In genomic region chr15:40938530-40938870, GRCh38 we compare ENCODE assay signal across 17 cellular contexts. TPM values are rescaled to one million over a fixed set of nuclear protein-coding genes. Genes with fewer than 3 reads are reported as not detected.
A peak's percentile ranks its signal among the peaks of the same experiment; 100 is the strongest.
DNase-seq lines count a peak whose midpoint lies in the region; ATAC-seq, FAIRE-seq and TF ChIP-seq lines count a peak whose summit lies in the region.
"Had no signal": no experiment of that assay in that cellular context is flagged by ENCODE, and none has a peak within 500 bp of the region (broad histone marks: within the 10 kb centered on the region; RNA-seq: fewer than 3 reads in every experiment).

No MANE protein-coding gene starts in this region.

- no peak overlapping the region for H3K9ac ChIP-seq in HCT116 (ENCODE audit: low read length)

- H3K27me3 Mint-ChIP-seq in T-helper 2 cell treated with Interferon-gamma antibody and Interleukin-4, amounts not matched to agents 5 μg/mL and 100 μg/mL, for 36 hours (ENCODE audit: low read depth), result peaks cover 2% of the 10 kb centered on the region

- TF ChIP-seq EP300 in A549 (IDR thresholded peaks at IDR 0.05), result no peak

- no peak overlapping the region for H3K4me3 Mint-ChIP-seq in T-helper 2 cell treated with Interferon-gamma antibody and Interleukin-4, amounts not matched to agents 5 μg/mL and 100 μg/mL, for 36 hours
- H3K4me3 Mint-ChIP-seq: CD14-positive monocyte, HFFc6 had no signal

- RAD21 ChIA-PET in HCT116 (lab: Charles Lee; ENCODE audit: low non-redundant PET in 1 of 2, low total read pairs in 2 of 2, uncharacterized antibody in 2 of 2, unreplicated experiment in 2 of 2), result no interaction called here

- ATAC-seq in A549 (no peak; a peak in 1 of 6 replicates), HCT116 (no peak), psoas muscle (no peak), GM19467 (IDR thresholded peaks at IDR 0.05; ENCODE audit: unreplicated experiment) (no peak)

- WGBS in A549 (ENCODE audit: missing lambda C conversion rate), result 95% methylated on average over 6 of the region's 6 CpGs
- 82 to 84% (median 82%) methylated on average over 6 of the region's 6 CpGs for WGBS in psoas muscle, 3 donors

- POLR2A ChIA-PET in A549 (lab: Yijun Ruan, JAX) (no interaction called here), HCT116 (lab: Charles Lee) (interaction anchor here (1.8 to 5.7 kb wide), 2 partner anchors 9 to 15 kb away, joined by 8 to 39 read pairs; partner anchors contain the start of genes CHAC1 and DLL4)

- H3K36me3 ChIP-seq in HCT116 (ENCODE audit: control insufficient read depth in 1 of 2, insufficient read depth in 2 of 2, low read length in 2 of 2), result no peaks in the 10 kb centered on the region
- H3K36me3 ChIP-seq in right atrium auricular region, result no peaks in the 10 kb centered on the region
- H3K36me3 ChIP-seq in psoas muscle (ENCODE audit: insufficient read depth in 1 of 2, low read depth in 1 of 2), result no peaks in the 10 kb centered on the region
- H3K36me3 ChIP-seq: SJCRH30 had no signal

- H3K4me2 ChIP-seq in A549 (peak overlapping the region; percentile 32), HCT116 (ENCODE audit: low read length) (no peak overlapping the region)

- H3K4me3 ChIP-seq in A549 (no peak overlapping the region), HCT116 (replicated peaks in 1 of 2; ENCODE audit: low read depth in 1 of 2, low read length in 2 of 2) (no peak overlapping the region), right atrium auricular region (peak overlapping the region; percentile 0 to 7), psoas muscle (peak overlapping the region; percentile 66)
- H3K4me3 ChIP-seq: SJCRH30 had no signal

- no peaks in the 10 kb centered on the region for H3K9me3 ChIP-seq in A549
- no peaks in the 10 kb centered on the region for H3K9me3 ChIP-seq in HCT116 (ENCODE audit: control insufficient read depth in 1 of 2, insufficient read depth in 1 of 2, low read depth in 1 of 2, low read length in 2 of 2)
- H3K9me3 ChIP-seq in right atrium auricular region, result no peaks in the 10 kb centered on the region
- H3K9me3 ChIP-seq in psoas muscle, result no peaks in the 10 kb centered on the region
- H3K9me3 ChIP-seq: Caco-2, SJCRH30 had no signal

- H3K36me3 Mint-ChIP-seq in T-helper 2 cell treated with Interferon-gamma antibody and Interleukin-4, amounts not matched to agents 5 μg/mL and 100 μg/mL, for 36 hours (ENCODE audit: low read depth), result no peaks in the 10 kb centered on the region
- H3K36me3 Mint-ChIP-seq: CD14-positive monocyte had no signal

- CTCF ChIA-PET in A549 (lab: Yijun Ruan, JAX), result interaction anchor here (0.6 to 5.9 kb wide), 10 partner anchors 8 to 265 kb away, joined by 3 to 70 read pairs (median 4); partner anchors contain the start of gene DLL4
- CTCF ChIA-PET in HCT116 (lab: Charles Lee), result interaction anchor here (0.6 to 2.3 kb wide), 4 partner anchors 7 to 390 kb away, joined by 3 to 16 read pairs (median 6); partner anchors contain the start of gene CHAC1

- H2AFZ ChIP-seq in HCT116 (ENCODE audit: low read depth, low read length, poor library complexity, severe bottlenecking), result no peak overlapping the region

- DNase-seq in A549 (ENCODE audit: low read depth in 1 of 2, low spot score in 1 of 2) (no peak), HCT116 (ENCODE audit: low read depth, low spot score) (no peak), right atrium auricular region (ENCODE audit: low spot score) (no peak), psoas muscle (no peak), SKM-1 (lab: John Stamatoyannopoulos, UW; ENCODE audit: unreplicated experiment) (no peak), NCI-H526 (lab: John Stamatoyannopoulos, UW) (no peak)
- no peak for DNase-seq in T-helper 2 cell treated with Interferon-gamma antibody and Interleukin-4, amounts not matched to agents 5 μg/mL and 100 μg/mL, for 36 hours (ENCODE audit: low spot score)
- DNase-seq: Caco-2, DMS153, GOT3, NCI-H1105, NCI-H187, SJCRH30 had no signal

- TF ChIP-seq POLR2A in A549 (IDR thresholded peaks at IDR 0.05; ENCODE audit: low read length) (no peak), HCT116 (IDR thresholded peaks at IDR 0.05; ENCODE audit: borderline replicate concordance, extremely low read depth, insufficient read depth, insufficient read length) (no peak)

- TF ChIP-seq RAD21 in A549 (conservative IDR thresholded peaks at IDR 0.05 in 1 of 2, IDR thresholded peaks at IDR 0.05 in 1 of 2) (no peak), HCT116 (IDR thresholded peaks at IDR 0.05; ENCODE audit: low read depth) (no peak)

- H3K4me1 ChIP-seq in A549, result peaks cover 20% of the 10 kb centered on the region
- peaks cover 17 to 18% of the 10 kb centered on the region in 2 experiments; a peak in 3 of 4 replicates for H3K4me1 ChIP-seq in HCT116 (ENCODE audit: control insufficient read depth in 1 of 2, insufficient read depth in 2 of 2, low read length in 2 of 2)
- H3K4me1 ChIP-seq in right atrium auricular region, result peaks cover 0 to 80% of the 10 kb centered on the region in 2 donors
- H3K4me1 ChIP-seq in psoas muscle, result peaks cover 35% of the 10 kb centered on the region

- H3K27me3 ChIP-seq in HCT116 (ENCODE audit: insufficient read depth, low read length), result no peaks in the 10 kb centered on the region
- H3K27me3 ChIP-seq in right atrium auricular region, result no peaks in the 10 kb centered on the region
- H3K27me3 ChIP-seq in psoas muscle (ENCODE audit: insufficient read depth in 3 of 3, low read length in 2 of 3), result no peaks in the 10 kb centered on the region
- H3K27me3 ChIP-seq: SJCRH30 had no signal

- intact Hi-C loops in HCT116 (cut with micrococcal nuclease), result loop anchor here (10.0 kb wide), 1 partner anchor 246 kb away; no protein-coding TSS in a partner anchor
- intact Hi-C loops in psoas muscle (cut with DNase I), result no loop called here

- no peaks in the 10 kb centered on the region for H3K79me2 ChIP-seq in HCT116 (ENCODE audit: insufficient read depth, low read length)

- no peaks in the 10 kb centered on the region for H3K9me2 ChIP-seq in HCT116 (ENCODE audit: insufficient read depth)

- FAIRE-seq in A549 (lab: Jason Lieb, UNC), result no peak
- FAIRE-seq: GM12892 had no signal

- H3K4me1 Mint-ChIP-seq in T-helper 2 cell treated with Interferon-gamma antibody and Interleukin-4, amounts not matched to agents 5 μg/mL and 100 μg/mL, for 36 hours (ENCODE audit: low read depth), result peaks cover 21% of the 10 kb centered on the region

- no TSS peak for BruUV-seq in HCT116 (replicated peaks; lab: Mats Ljungman, UMichigan)

- no peak overlapping the region for H3K27ac Mint-ChIP-seq in T-helper 2 cell treated with Interferon-gamma antibody and Interleukin-4, amounts not matched to agents 5 μg/mL and 100 μg/mL, for 36 hours
- H3K27ac Mint-ChIP-seq: HFFc6 had no signal

- H3K9me3 Mint-ChIP-seq in T-helper 2 cell treated with Interferon-gamma antibody and Interleukin-4, amounts not matched to agents 5 μg/mL and 100 μg/mL, for 36 hours, result no peaks in the 10 kb centered on the region
- H3K9me3 Mint-ChIP-seq: CD14-positive monocyte, HFFc6 had no signal

- TF ChIP-seq CTCF in A549 (IDR thresholded peaks at IDR 0.05) (no peak), HCT116 (IDR thresholded peaks at IDR 0.05 in 2 of 3, conservative IDR thresholded peaks at IDR 0.05 in 1 of 3; ENCODE audit: borderline replicate concordance in 1 of 3, insufficient read depth in 1 of 3, low read depth in 2 of 3, low read length in 2 of 3) (no peak), right atrium auricular region (IDR thresholded peaks at IDR 0.05) (no peak), psoas muscle (IDR thresholded peaks at IDR 0.05) (no peak)

- no peaks in the 10 kb centered on the region for H4K20me1 ChIP-seq in HCT116 (ENCODE audit: insufficient read depth)

- H3K27ac ChIP-seq in A549 (peak overlapping the region; percentile 32 to 59; a peak in 4 of 6 replicates), HCT116 (ENCODE audit: low read depth, low read length) (peak overlapping the region; percentile 23; the same call in 1 of the 2 replicates), right atrium auricular region (peak overlapping the region; percentile 80 to 90), psoas muscle (no peak overlapping the region)
- H3K27ac ChIP-seq: SJCRH30 had no signal

TF ChIP-seq in A549, 52 proteins besides CTCF, POLR2A, EP300 and RAD21 (continues in another document):
- TF ChIP-seq PHF8 (IDR thresholded peaks at IDR 0.05; ENCODE audit: borderline replicate concordance, low read depth), result no peak

TF ChIP-seq in HCT116, 20 proteins besides CTCF, POLR2A, EP300 and RAD21 (continues in another document):
- no peak for TF ChIP-seq POLR2AphosphoS5 (IDR thresholded peaks at IDR 0.05; ENCODE audit: low read depth, low read length)
- no peak for TF ChIP-seq EZH2phosphoT487 (IDR thresholded peaks at IDR 0.05; ENCODE audit: borderline replicate concordance)

RNA-seq across cellular contexts. Expression of gene DLL4, which starts 9.4 kb away (rescaled TPM):
- 0.09 and 0.16 TPM in 2 replicates for polyA plus RNA-seq in A549 (2011; rRNA removed)
- 0.16 and 0.21 TPM in 2 replicates for polyA plus RNA-seq in A549 (2012; cell fraction: cytosol; rRNA removed)
- 0.54 and 0.61 TPM in 2 replicates for polyA plus RNA-seq in A549 (2012; cell fraction: nucleus; rRNA removed)
- polyA plus RNA-seq in A549 (2017; fragmentation: RNase III; extraction: RNeasy Plus Mini Kit Qiagen cat#74134 plus additional on column Dnase treatment), result 0.09 to 0.28 TPM (median 0.13 TPM) in 3 replicates
- 0.21 and 0.24 TPM in 2 replicates for polyA minus RNA-seq in A549 (2011; rRNA and poly(A)+ RNA removed)
- 1.5 TPM for total RNA-seq in HCT116 (2021; ENCODE audit: unreplicated experiment)
- polyA plus RNA-seq in HCT116 (2012), result 1.0 and 1.2 TPM in 2 replicates
- 1 to 10 TPM; 7.5 to 9.8 TPM for total RNA-seq in right atrium auricular region
- total RNA-seq in psoas muscle, result 10 to 100 TPM in 1 of 4 donors, 1 to 10 TPM in 3; 7.2 to 13.1 (median 9.2) TPM
- 1 to 10 TPM; 4.0 to 6.1 (median 6.0) TPM for polyA plus RNA-seq in psoas muscle
- polyA plus RNA-seq: CD14-positive monocyte had no signal

RNA-seq across cellular contexts. Expression of gene CHAC1, which starts 14.8 kb away (rescaled TPM):
- polyA plus RNA-seq in A549 (2011; rRNA removed), result 22.2 and 25.3 TPM in 2 replicates
- polyA plus RNA-seq in A549 (2012; cell fraction: cytosol; rRNA removed), result 9.5 and 11.1 TPM in 2 replicates
- 6.3 and 13.2 TPM in 2 replicates for polyA plus RNA-seq in A549 (2012; cell fraction: nucleus; rRNA removed)
- polyA plus RNA-seq in A549 (2017; fragmentation: RNase III; extraction: RNeasy Plus Mini Kit Qiagen cat#74134 plus additional on column Dnase treatment), result 3.8 to 4.9 TPM (median 4.5 TPM) in 3 replicates
- 27.8 and 36.4 TPM in 2 replicates for polyA minus RNA-seq in A549 (2011; rRNA and poly(A)+ RNA removed)
- 58.9 TPM for total RNA-seq in HCT116 (2021; ENCODE audit: unreplicated experiment)
- 70.2 and 93.5 TPM in 2 replicates for polyA plus RNA-seq in HCT116 (2012)
- 10 to 100 TPM; 11.9 to 36.1 TPM for total RNA-seq in right atrium auricular region
- 100 to 1,000 TPM in 2 of 4 donors, 10 to 100 TPM in 1, 1 to 10 TPM in 1; 3.7 to 243 (median 96.3) TPM for total RNA-seq in psoas muscle
- polyA plus RNA-seq in psoas muscle, result 100 to 1,000 TPM in 1 of 3 donors, 10 to 100 TPM in 2; 14.0 to 129 (median 49.0) TPM
- polyA plus RNA-seq: CD14-positive monocyte had no signal

RNA-seq across cellular contexts. Expression of gene VPS18, which starts 44.2 kb away (rescaled TPM):
- polyA plus RNA-seq in A549 (2011; rRNA removed) (9.0 and 10.7 TPM in 2 replicates), A549 (2017; fragmentation: RNase III; extraction: RNeasy Plus Mini Kit Qiagen cat#74134 plus additional on column Dnase treatment) (12.4 to 15.2 TPM (median 14.6 TPM) in 3 replicates), psoas muscle (10 to 100 TPM in 2 of 3 donors, 1 to 10 TPM in 1; 8.4 to 16.9 (median 12.3) TPM)
- polyA plus RNA-seq in A549 (2012; cell fraction: cytosol; rRNA removed), result 9.1 and 10.9 TPM in 2 replicates
- 23.3 and 26.0 TPM in 2 replicates for polyA plus RNA-seq in A549 (2012; cell fraction: nucleus; rRNA removed)
- 26.2 and 33.6 TPM in 2 replicates for polyA minus RNA-seq in A549 (2011; rRNA and poly(A)+ RNA removed)
- total RNA-seq in HCT116 (2021; ENCODE audit: unreplicated experiment) (16.9 TPM), right atrium auricular region (10 to 100 TPM; 18.1 to 26.1 TPM), psoas muscle (10 to 100 TPM in 3 of 4 donors, 1 to 10 TPM in 1; 8.1 to 20.5 (median 16.3) TPM)
- 9.3 and 10.0 TPM in 2 replicates for polyA plus RNA-seq in HCT116 (2012)

Comparison
In these comparisons a context has a peak if more than half of its experiments do, and no peak if none do; other contexts are left out.
1. H3K4me3 ChIP-seq: peak in right atrium auricular region (2 of 2) and psoas muscle (single experiment); none in A549 (single experiment) and HCT116 (0 of 2).